8 cellular contexts compared by ENCODE assay signal in the genomic region with DNA sequence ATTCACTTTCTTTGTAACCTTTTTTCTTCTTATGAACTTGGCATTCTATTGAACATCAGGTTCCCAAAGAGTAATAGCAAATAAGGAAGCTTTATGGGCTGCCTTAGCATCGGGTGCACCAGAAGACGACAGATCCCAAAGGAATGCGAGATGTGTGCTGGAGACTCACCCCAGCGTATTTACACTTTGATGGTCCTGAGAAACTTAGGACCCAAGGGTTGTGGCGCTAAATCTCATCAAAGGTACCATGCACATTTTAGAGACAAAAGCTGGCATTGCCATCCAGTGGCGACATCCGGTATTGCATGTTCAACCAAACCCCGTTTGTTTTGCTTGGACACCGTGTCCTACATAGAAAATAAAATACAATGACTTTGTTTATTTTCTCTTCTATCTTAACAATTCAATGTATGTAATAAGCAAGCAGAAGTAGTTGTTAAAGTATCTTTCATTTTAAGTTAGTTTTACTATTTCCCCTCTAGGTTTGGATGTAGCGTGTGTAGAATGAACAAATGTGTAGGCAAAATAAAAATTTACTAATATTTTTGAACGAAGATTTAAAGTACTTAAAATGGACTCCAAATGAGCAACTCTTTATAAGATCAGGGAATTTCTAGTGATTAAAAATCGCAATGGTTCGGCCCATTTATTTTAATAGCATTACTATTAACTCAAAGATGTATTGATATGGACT.
DNase-seq lines count a peak whose midpoint lies in the region; ATAC-seq and TF ChIP-seq lines count a peak whose summit lies in the region.

No MANE protein-coding gene starts in this region.

- ATAC-seq in GM18517 (IDR thresholded peaks at IDR 0.05; ENCODE audit: unreplicated experiment), result peak; percentile 86
- ATAC-seq in HG03159 (IDR thresholded peaks at IDR 0.05; ENCODE audit: unreplicated experiment), result peak; percentile 89
- peak; percentile 73; the same call in 1 of the 2 replicates for ATAC-seq in Panc1
- peak; percentile 34 for ATAC-seq in activated T-helper 17 cell treated with anti-CD3 and anti-CD28 coated beads, Interleukin-2, amount 50 U/mL, for 72 hours (replicated peaks)

- no peaks in the 10 kb centered on the region for H3K36me3 ChIP-seq in Panc1 (ENCODE audit: control insufficient read depth, insufficient read depth, low read length)

- H3K4me1 ChIP-seq in Panc1 (ENCODE audit: control insufficient read depth, insufficient read depth, low read length), result no peaks in the 10 kb centered on the region; the same call in 1 of the 2 replicates

- POLR2A ChIA-PET in Panc1 (lab: Charles Lee), result no interaction called here

- peak; percentile 63 for DNase-seq in AG08395 (ENCODE audit: low spot score)
- DNase-seq in Panc1 (ENCODE audit: low read depth, low spot score), result peak; percentile 62
- peak; percentile 43 to 82 for DNase-seq in foreskin fibroblast
- DNase-seq in occipital lobe (lab: John Stamatoyannopoulos, UW), result peak; percentile 5
- DNase-seq in substantia nigra (lab: John Stamatoyannopoulos, UW), result peak in 41 of 49 donors; percentile 1 to 66 (median 34)

- H3K4me3 ChIP-seq in Panc1 (ENCODE audit: low read depth in 2 of 2, low read length in 2 of 2) (no peak overlapping the region), foreskin fibroblast (ENCODE audit: low read depth in 1 of 2, low read length in 2 of 2) (no peak overlapping the region)

- no peak overlapping the region for H3K4me3 Mint-ChIP-seq in activated T-helper 17 cell treated with anti-CD3 and anti-CD28 coated beads, Interleukin-2, amount 50 U/mL, for 72 hours

- no TSS peak for BruUV-seq in Panc1 (replicated peaks; lab: Mats Ljungman, UMichigan)

- H3K36me3 Mint-ChIP-seq in activated T-helper 17 cell treated with anti-CD3 and anti-CD28 coated beads, Interleukin-2, amount 50 U/mL, for 72 hours (ENCODE audit: low read depth), result no peaks in the 10 kb centered on the region

- CTCF ChIA-PET in Panc1 (lab: Charles Lee), result interaction anchor here (0.5 kb wide), 1 partner anchor 782 kb away, joined by 6 read pairs; no protein-coding TSS in a partner anchor

- no peak overlapping the region; the same call in 1 of the 2 replicates for H3K27ac ChIP-seq in Panc1 (ENCODE audit: low read length)
- no peak overlapping the region for H3K27ac ChIP-seq in substantia nigra (ENCODE audit: low read depth, low read length, poor library complexity, severe bottlenecking)

- peak; percentile 78 for TF ChIP-seq CTCF in Panc1 (IDR thresholded peaks at IDR 0.05)
- peak; percentile 81 for TF ChIP-seq CTCF in foreskin fibroblast (IDR thresholded peaks at IDR 0.05; ENCODE audit: low read depth, low read length)

- in situ Hi-C loops in Panc1 (cut with HindIII; ENCODE audit: low pct_unique_long_range_greater_than_20kb, low sequenced_read_pairs), result no loop called here

- H3K27me3 Mint-ChIP-seq in activated T-helper 17 cell treated with anti-CD3 and anti-CD28 coated beads, Interleukin-2, amount 50 U/mL, for 72 hours, result peaks cover 16% of the 10 kb centered on the region

- no peak overlapping the region for H3K27ac Mint-ChIP-seq in activated T-helper 17 cell treated with anti-CD3 and anti-CD28 coated beads, Interleukin-2, amount 50 U/mL, for 72 hours

- H3K9me3 ChIP-seq in Panc1 (ENCODE audit: control insufficient read depth, insufficient read depth, low read depth, low read length), result no peaks in the 10 kb centered on the region

- no peaks in the 10 kb centered on the region for H3K9me3 Mint-ChIP-seq in activated T-helper 17 cell treated with anti-CD3 and anti-CD28 coated beads, Interleukin-2, amount 50 U/mL, for 72 hours

- peaks cover 6% of the 10 kb centered on the region for H3K4me1 Mint-ChIP-seq in activated T-helper 17 cell treated with anti-CD3 and anti-CD28 coated beads, Interleukin-2, amount 50 U/mL, for 72 hours

- no peaks in the 10 kb centered on the region for H3K27me3 ChIP-seq in Panc1 (ENCODE audit: control insufficient read depth, insufficient read depth, low read length)

- intact Hi-C loops in Panc1 (cut with micrococcal nuclease; ENCODE audit: unreplicated experiment), result loop anchor here (5.0 kb wide), 1 partner anchor 1337 kb away; no protein-coding TSS in a partner anchor

Comparison
In these comparisons a context has a peak if more than half of its experiments do, and no peak if none do; other contexts are left out.
1. DNase-seq: peak in every context shown above with its lines; median percentile 63 in AG08395; 62 in foreskin fibroblast; 62 in Panc1; 34 in substantia nigra; 5 in occipital lobe.
2. ATAC-seq: peak in every context shown above with its lines; median percentile 89 in HG03159; 86 in GM18517; 73 in Panc1; 34 in activated T-helper 17 cell treated with anti-CD3 and anti-CD28 coated beads, Interleukin-2, amount 50 U/mL, for 72 hours.